In the genomic region with DNA sequence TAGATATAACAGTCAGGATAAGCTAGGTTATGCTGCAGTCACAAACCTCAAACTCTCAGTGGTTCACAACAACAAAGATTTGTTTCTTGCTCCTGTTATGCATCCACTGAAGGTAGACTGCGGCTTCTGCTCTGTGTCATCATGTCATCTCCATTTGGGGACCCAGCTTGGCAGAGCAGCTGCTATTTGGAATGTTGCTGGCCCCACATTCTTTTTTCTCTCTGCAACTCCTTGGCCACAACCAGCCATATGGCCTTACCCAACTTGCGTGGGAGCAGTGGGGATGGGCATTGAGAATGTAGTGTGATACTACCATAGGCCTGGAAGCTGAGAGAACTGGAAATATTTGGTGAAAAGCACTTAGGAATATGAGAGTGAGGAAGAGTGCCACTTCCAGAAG, we compare ENCODE assay signal across 24 cellular contexts.
"Had no signal": no experiment of that assay in that cellular context is flagged by ENCODE, and none has a peak within 500 bp of the region (broad histone marks: within the 10 kb centered on the region; RNA-seq: fewer than 3 reads in every experiment).

No MANE protein-coding gene starts in this region.

- H3K27ac Mint-ChIP-seq: natural killer cell treated with Interleukin-12 subunit alpha and Interleukin-12 subunit beta and Interleukin-15 and Interleukin-18, amount 100 ng/mL, for 72 hours; neural progenitor cell; stimulated activated naive B cell treated with anti-CD40 and anti-IgM and Interleukin-4, amounts not matched to agents 10 μg/mL and 1 μg/mL and 100 μg/mL, for 72 hours; stimulated activated naive CD8-positive, alpha-beta T cell treated with anti-CD3 and anti-CD28 coated beads, Interleukin-15, amount 100 ng/mL, for 72 hours had no signal

- H3K27me3 ChIP-seq: heart left ventricle, neural progenitor cell, pancreas, right lobe of liver, spleen, testis, tibial nerve, upper lobe of right lung had no signal

- ATAC-seq: mucosa of descending colon; natural killer cell treated with Interleukin-12 subunit alpha and Interleukin-12 subunit beta and Interleukin-15 and Interleukin-18, amount 100 ng/mL, for 72 hours; pancreas; stimulated activated naive B cell treated with anti-CD40 and anti-IgM and Interleukin-4, amounts not matched to agents 10 μg/mL and 1 μg/mL and 100 μg/mL, for 72 hours; stimulated activated naive CD8-positive, alpha-beta T cell treated with anti-CD3 and anti-CD28 coated beads, Interleukin-15, amount 100 ng/mL, for 72 hours; upper lobe of right lung had no signal

- H3K4me3 ChIP-seq: coronary artery, heart left ventricle, mucosa of descending colon, neural progenitor cell, pancreas, prostate gland, right lobe of liver, spleen, testis, tibial nerve, upper lobe of right lung had no signal

- H3K4me1 ChIP-seq: neural progenitor cell, pancreas, prostate gland, spleen, testis, tibial nerve had no signal

- H3K4me3 Mint-ChIP-seq: natural killer cell treated with Interleukin-12 subunit alpha and Interleukin-12 subunit beta and Interleukin-15 and Interleukin-18, amount 100 ng/mL, for 72 hours; neural progenitor cell; stimulated activated naive B cell treated with anti-CD40 and anti-IgM and Interleukin-4, amounts not matched to agents 10 μg/mL and 1 μg/mL and 100 μg/mL, for 72 hours; stimulated activated naive CD8-positive, alpha-beta T cell treated with anti-CD3 and anti-CD28 coated beads, Interleukin-15, amount 100 ng/mL, for 72 hours had no signal

- H3K27ac ChIP-seq: coronary artery, heart left ventricle, neural progenitor cell, pancreas, spleen, testis, tibial nerve, upper lobe of right lung had no signal

- H3K4me1 Mint-ChIP-seq: neural progenitor cell; stimulated activated naive B cell treated with anti-CD40 and anti-IgM and Interleukin-4, amounts not matched to agents 10 μg/mL and 1 μg/mL and 100 μg/mL, for 72 hours; stimulated activated naive CD8-positive, alpha-beta T cell treated with anti-CD3 and anti-CD28 coated beads, Interleukin-15, amount 100 ng/mL, for 72 hours had no signal

- H3K9me3 ChIP-seq: mucosa of descending colon, pancreas, prostate gland, right lobe of liver, testis, upper lobe of right lung had no signal

- H3K27me3 Mint-ChIP-seq: natural killer cell treated with Interleukin-12 subunit alpha and Interleukin-12 subunit beta and Interleukin-15 and Interleukin-18, amount 100 ng/mL, for 72 hours; stimulated activated naive B cell treated with anti-CD40 and anti-IgM and Interleukin-4, amounts not matched to agents 10 μg/mL and 1 μg/mL and 100 μg/mL, for 72 hours; stimulated activated naive CD8-positive, alpha-beta T cell treated with anti-CD3 and anti-CD28 coated beads, Interleukin-15, amount 100 ng/mL, for 72 hours had no signal

- DNase-seq: effector CD8-positive, alpha-beta T cell; foreskin melanocyte; heart left ventricle; hippocampal formation; kidney glomerular epithelial cell; mammary epithelial cell; mucosa of descending colon; nucleus accumbens; pancreas; retina; right lobe of liver; spleen; stimulated activated CD4-positive, alpha-beta T cell treated with anti-CD3 and anti-CD28 coated beads, Interleukin-15, amount 100 ng/mL, for 24 hours; stimulated activated CD4-positive, alpha-beta T cell treated with anti-CD3 and anti-CD28 coated beads, Interleukin-1b, Interleukin-23, amount 100 ng/mL, for 48 hours; stimulated activated CD4-positive, alpha-beta T cell treated with anti-CD3 and anti-CD28 coated beads, Interleukin-4, amount 100 ng/mL, for 24 hours; stimulated activated naive B cell treated with anti-CD40 and anti-IgM and Interleukin-4, amounts not matched to agents 10 μg/mL and 1 μg/mL and 100 μg/mL, for 72 hours; stimulated activated naive CD8-positive, alpha-beta T cell treated with anti-CD3 and anti-CD28 coated beads, Interleukin-15, amount 100 ng/mL, for 72 hours; testis; upper lobe of right lung had no signal

- H3K9me3 Mint-ChIP-seq: natural killer cell treated with Interleukin-12 subunit alpha and Interleukin-12 subunit beta and Interleukin-15 and Interleukin-18, amount 100 ng/mL, for 72 hours; neural progenitor cell; stimulated activated naive B cell treated with anti-CD40 and anti-IgM and Interleukin-4, amounts not matched to agents 10 μg/mL and 1 μg/mL and 100 μg/mL, for 72 hours; stimulated activated naive CD8-positive, alpha-beta T cell treated with anti-CD3 and anti-CD28 coated beads, Interleukin-15, amount 100 ng/mL, for 72 hours had no signal
